In genomic region chr5:170103447-170103846, GRCh38 we compare ENCODE assay signal across 30 cellular contexts. TPM values are rescaled to one million over a fixed set of nuclear protein-coding genes. Genes with fewer than 3 reads are reported as not detected.
"Had no signal": no experiment of that assay in that cellular context is flagged by ENCODE, and none has a peak within 500 bp of the region (broad histone marks: within the 10 kb centered on the region; RNA-seq: fewer than 3 reads in every experiment).

No MANE protein-coding gene starts in this region.

- H3K36me3 ChIP-seq: colonic mucosa, esophagus squamous epithelium, gastrocnemius medialis, heart right ventricle, left lung, lower lobe of right lung had no signal

- H3K27me3 ChIP-seq: colonic mucosa, gastrocnemius medialis, left lung had no signal

- H3K4me1 ChIP-seq: colonic mucosa, gastrocnemius medialis, lower lobe of right lung had no signal

- H3K27ac ChIP-seq: colonic mucosa, epithelial cell of prostate, esophagus squamous epithelium, gastrocnemius medialis, heart right ventricle, left lung, lower lobe of right lung had no signal

- DNase-seq: colonic mucosa; cortex of kidney; effector CD4-positive, alpha-beta T cell; effector memory CD4-positive, alpha-beta T cell; erythroblast; esophagus squamous epithelium; foreskin fibroblast; foreskin melanocyte; gastrocnemius medialis; glutamatergic neuron; head of caudate nucleus; heart right ventricle; hippocampal formation; left cardiac atrium; left lung; left ventricle myocardium superior; lower lobe of right lung; mesenchymal stem cell; mucosa of descending colon; naive B cell had no signal

- ATAC-seq: esophagus mucosa, gastrocnemius medialis, heart right ventricle, left cardiac atrium, left lung, left ventricle myocardium superior, lower lobe of right lung, mucosa of descending colon had no signal

- H3K9me3 ChIP-seq: colonic mucosa, esophagus squamous epithelium, gastrocnemius medialis, lower lobe of right lung, mucosa of descending colon had no signal

- H3K4me3 Mint-ChIP-seq: dendritic cell treated with granulocyte-macrophage colony-stimulating factor and Interleukin-4, amounts not matched to agents 40 ng/mL and 50 ng/mL, for 4 days; mesothelial cell of epicardium had no signal

- H3K36me3 Mint-ChIP-seq: mesothelial cell of epicardium, naive B cell had no signal

- H3K4me3 ChIP-seq: colonic mucosa, esophagus squamous epithelium, gastrocnemius medialis, heart right ventricle, left lung, lower lobe of right lung, mucosa of descending colon had no signal

- H3K27ac Mint-ChIP-seq: dendritic cell treated with granulocyte-macrophage colony-stimulating factor and Interleukin-4, amounts not matched to agents 40 ng/mL and 50 ng/mL, for 4 days; mesothelial cell of epicardium had no signal

- H3K9me3 Mint-ChIP-seq: dendritic cell treated with granulocyte-macrophage colony-stimulating factor and Interleukin-4, amounts not matched to agents 40 ng/mL and 50 ng/mL, for 4 days; mesothelial cell of epicardium had no signal

RNA-seq across cellular contexts. Expression of gene FOXI1, which starts 2.2 kb away (rescaled TPM):
- total RNA-seq: dermis microvascular lymphatic vessel endothelial cell, esophagus squamous epithelium, gastrocnemius medialis, glomerular endothelial cell, heart right ventricle, kidney epithelial cell, left cardiac atrium, left lung, left ventricle myocardium superior, lower lobe of right lung, lung microvascular endothelial cell, mesenteric fat pad, mesothelial cell of epicardium, myocyte had no signal
